In the genomic region with DNA sequence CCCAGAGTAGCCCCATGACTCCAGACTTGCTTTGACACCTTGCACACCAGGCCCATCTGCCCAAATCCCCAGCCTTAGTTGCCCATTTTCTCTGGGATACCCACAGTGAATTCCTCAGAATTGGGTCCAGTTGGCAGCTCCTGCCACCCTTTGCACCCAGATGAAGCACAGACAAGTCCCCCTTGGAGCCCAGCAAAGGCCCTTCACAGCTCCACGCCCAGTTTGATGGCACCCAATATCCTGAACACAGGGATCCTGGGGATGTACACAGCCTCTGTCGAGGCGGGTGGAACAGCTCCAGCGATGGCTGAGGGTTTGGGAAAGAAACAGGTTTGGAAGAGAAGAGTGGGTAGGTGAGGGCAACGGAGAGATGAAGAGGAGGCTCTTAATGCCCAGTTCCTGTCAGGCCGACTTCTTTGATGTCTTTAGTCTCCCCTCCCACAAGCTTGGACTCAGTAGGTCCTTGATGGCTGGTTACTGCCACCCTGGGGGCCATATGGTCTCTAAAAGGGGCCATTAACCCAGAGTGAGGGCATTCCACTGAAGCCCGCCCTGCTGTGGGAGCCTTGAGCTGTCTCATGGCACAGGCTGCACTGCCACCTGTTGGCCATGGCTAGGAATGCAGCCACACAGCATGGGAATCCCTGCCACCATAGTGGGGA, we compare ENCODE assay signal across 8 cellular contexts. TPM values are rescaled to one million over a fixed set of nuclear protein-coding genes. Genes with fewer than 3 reads are reported as not detected.
DNase-seq lines count a peak whose midpoint lies in the region; TF ChIP-seq lines count a peak whose summit lies in the region.

No MANE protein-coding gene starts in this region.

- TF ChIP-seq POLR2A in uterus (IDR thresholded peaks at IDR 0.05): no peak

- H3K9me3 ChIP-seq in Loucy (ENCODE audit: insufficient read depth, low read depth, low read length) (no peaks in the 10 kb centered on the region), SK-N-MC (ENCODE audit: low read depth, low read length) (no peaks in the 10 kb centered on the region), uterus (no peaks in the 10 kb centered on the region)

- 0 out of 2 replicates have a peak, but pooled peaks cover 5% of the 10 kb centered on the region for H3F3A ChIP-seq in Loucy (ENCODE audit: low read depth)

- intact Hi-C loops in activated naive CD4-positive, alpha-beta T cell treated with anti-CD3 and anti-CD28 coated beads for 36 hours (cut with micrococcal nuclease): loop anchor here (1.0 kb wide), 4 partner anchors 43 to 435 kb away; no protein-coding TSS in a partner anchor
- intact Hi-C loops in posterior cingulate gyrus (cut with DNase I) (loop anchor here (5.0 to 10.0 kb wide), 4 partner anchors 45 to 435 kb away; no protein-coding TSS in a partner anchor), uterus (cut with DNase I; ENCODE audit: low total_unique reads) (no loop called here)

- TF ChIP-seq CTCF in Loucy (conservative IDR thresholded peaks at IDR 0.05; ENCODE audit: low read length) (peak; percentile 95), uterus (IDR thresholded peaks at IDR 0.05) (peak; percentile 95 to 96 (median 96))

- H3K9me2 ChIP-seq in Loucy (replicated peaks; ENCODE audit: low read depth, low read length): no peaks in the 10 kb centered on the region

- no peak overlapping the region for H3K27ac ChIP-seq in SK-N-MC
- H3K27ac ChIP-seq in uterus: peak overlapping the region in 1 of 2 donors; percentile 29

- H3K36me3 ChIP-seq in Loucy (ENCODE audit: insufficient read depth, low read length): peaks cover 48% of the 10 kb centered on the region; the same call in 1 of the 2 replicates
- H3K36me3 ChIP-seq in SK-N-MC (ENCODE audit: insufficient read depth, low read length): peaks cover 24% of the 10 kb centered on the region; the same call in 1 of the 2 replicates
- no peaks in the 10 kb centered on the region for H3K36me3 ChIP-seq in uterus

- H3K27me3 Mint-ChIP-seq in activated naive CD4-positive, alpha-beta T cell treated with anti-CD3 and anti-CD28 coated beads for 36 hours (ENCODE audit: low read depth): no peaks in the 10 kb centered on the region

- no peak overlapping the region for H2AFZ ChIP-seq in Loucy (ENCODE audit: low read length)

- H3K27me3 ChIP-seq in Loucy (ENCODE audit: insufficient read depth, low read length, poor library complexity, severe bottlenecking) (no peaks in the 10 kb centered on the region), uterus (no peaks in the 10 kb centered on the region)

- H3K4me3 ChIP-seq in Loucy (ENCODE audit: low read length, poor library complexity, severe bottlenecking) (no peak overlapping the region), SK-N-MC (no peak overlapping the region), uterus (no peak overlapping the region)

- no peaks in the 10 kb centered on the region for H3K9me3 Mint-ChIP-seq in activated naive CD4-positive, alpha-beta T cell treated with anti-CD3 and anti-CD28 coated beads for 36 hours

- no peaks in the 10 kb centered on the region for H4K20me1 ChIP-seq in Loucy (ENCODE audit: insufficient read depth, low read length, poor library complexity, severe bottlenecking)

- DNase-seq in AG20443 (ENCODE audit: low spot score): peak; percentile 87
- DNase-seq in GM19238 (ENCODE audit: insufficient read length, low spot score): peak; percentile 79
- peak; percentile 22 for DNase-seq in SK-N-MC (ENCODE audit: low read depth, low spot score)
- DNase-seq in activated naive CD4-positive, alpha-beta T cell treated with anti-CD3 and anti-CD28 coated beads for 36 hours: peak; percentile 83
- DNase-seq in glomerular visceral epithelial cell (ENCODE audit: extremely low spot score): peak; percentile 75
- DNase-seq in posterior cingulate gyrus: peak; percentile 81 to 98 (median 91)
- peak; percentile 72 to 79 for DNase-seq in uterus

- H3K4me2 ChIP-seq in Loucy (ENCODE audit: low read depth, low read length, poor library complexity, severe bottlenecking): no peak overlapping the region

- H3K9ac ChIP-seq in Loucy (ENCODE audit: low read depth, low read length, poor library complexity, severe bottlenecking) (no peak overlapping the region), SK-N-MC (ENCODE audit: insufficient read length) (no peak overlapping the region)

- no peaks in the 10 kb centered on the region for H3K4me1 Mint-ChIP-seq in activated naive CD4-positive, alpha-beta T cell treated with anti-CD3 and anti-CD28 coated beads for 36 hours (ENCODE audit: low read depth)

- H3K4me1 ChIP-seq in Loucy (ENCODE audit: insufficient read depth, low read length, poor library complexity, severe bottlenecking) (no peaks in the 10 kb centered on the region), uterus (no peaks in the 10 kb centered on the region)

- peaks cover 9% of the 10 kb centered on the region for H3K36me3 Mint-ChIP-seq in activated naive CD4-positive, alpha-beta T cell treated with anti-CD3 and anti-CD28 coated beads for 36 hours (ENCODE audit: low read depth)

- CTCF ChIA-PET in activated naive CD4-positive, alpha-beta T cell treated with anti-CD3 and anti-CD28 coated beads for 36 hours (lab: Charles Lee): interaction anchor here (0.5 to 4.3 kb wide), 47 partner anchors 8 to 1100 kb away, joined by 3 to 135 read pairs (median 4); a partner anchor contains a TSS

- no peak overlapping the region for H3K27ac Mint-ChIP-seq in activated naive CD4-positive, alpha-beta T cell treated with anti-CD3 and anti-CD28 coated beads for 36 hours

- no peak overlapping the region for H3K4me3 Mint-ChIP-seq in activated naive CD4-positive, alpha-beta T cell treated with anti-CD3 and anti-CD28 coated beads for 36 hours

- H3K79me2 ChIP-seq in Loucy (ENCODE audit: insufficient read depth, low read length): no peaks in the 10 kb centered on the region

RNA-seq across cellular contexts. Expression of a gene that starts 21.7 kb away (rescaled TPM):
- 1 to 10 TPM; 4.5 to 4.9 TPM for total RNA-seq in activated naive CD4-positive, alpha-beta T cell treated with anti-CD3 and anti-CD28 coated beads for 36 hours
- total RNA-seq in uterus: 1 to 10 TPM in 3 of 4 donors, not detected in 1; 1.5 to 5.4 (median 3.8) TPM

RNA-seq across cellular contexts. Expression of a gene that starts 21.9 kb away (rescaled TPM):
- 100 to 1,000 TPM; 143 to 155 TPM for total RNA-seq in activated naive CD4-positive, alpha-beta T cell treated with anti-CD3 and anti-CD28 coated beads for 36 hours
- 1 to 10 TPM in 3 of 4 donors, not detected in 1; 2.7 to 7.7 (median 5.2) TPM for total RNA-seq in uterus

Comparison
In these comparisons a context has a peak if more than half of its experiments do, and no peak if none do; other contexts are left out.
1. DNase-seq: peak in every context shown above with its lines; median percentile 91 in posterior cingulate gyrus; 87 in AG20443; 83 in activated naive CD4-positive, alpha-beta T cell treated with anti-CD3 and anti-CD28 coated beads for 36 hours; 79 in GM19238; 76 in uterus; 75 in glomerular visceral epithelial cell; 22 in SK-N-MC.
2. RNA of a gene that starts 21.9 kb away (total RNA-seq): 143 to 155 TPM in activated naive CD4-positive, alpha-beta T cell treated with anti-CD3 and anti-CD28 coated beads for 36 hours; 2.7 to 7.7 TPM in uterus; every median in the first group is over 10 times any median in the second.